In the genomic region with DNA sequence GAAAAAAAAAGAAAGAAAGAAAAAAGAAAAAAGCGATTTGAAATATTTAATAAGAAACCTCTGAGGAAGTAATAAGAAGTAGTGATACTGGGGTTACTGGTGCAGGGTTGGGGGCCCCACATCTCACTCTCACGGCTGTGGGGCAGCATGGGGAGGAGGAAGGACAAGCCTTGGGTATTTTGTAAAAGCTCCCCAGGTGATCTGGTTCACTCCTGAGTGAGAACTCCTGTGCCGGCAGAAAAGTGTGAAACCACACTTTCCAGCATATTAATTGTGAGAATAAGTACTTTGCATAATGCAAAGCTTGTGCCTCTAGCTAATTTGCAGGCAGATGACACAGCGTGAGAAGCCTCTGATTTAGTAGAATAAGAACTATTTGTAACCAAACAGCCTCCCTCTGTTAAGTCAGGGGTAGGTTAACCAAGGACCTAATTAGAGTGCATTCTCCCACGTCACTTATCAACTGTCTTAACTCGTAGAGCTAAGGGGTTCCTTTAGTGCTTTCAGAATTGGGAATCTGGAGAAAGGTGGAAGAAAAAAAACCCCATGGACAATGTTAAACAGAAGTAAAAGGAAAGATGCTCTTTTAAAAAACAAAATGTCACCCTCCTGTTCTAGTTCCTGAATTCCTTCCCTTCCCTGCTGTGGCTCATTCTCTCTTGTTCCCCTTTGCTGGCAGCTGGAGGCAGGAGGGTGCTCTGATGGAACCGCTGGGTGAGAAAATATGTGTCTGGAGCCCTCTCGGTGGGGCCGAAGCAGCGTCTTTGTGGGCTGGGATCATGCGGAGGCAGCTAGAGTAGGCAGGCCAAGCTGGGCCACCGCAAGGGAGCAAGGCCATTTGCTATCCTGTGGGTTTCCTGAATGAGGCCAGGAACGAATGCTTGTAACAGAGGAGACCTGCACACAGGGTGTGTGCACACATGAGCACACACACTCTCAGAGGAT, we compare ENCODE assay signal across 8 cellular contexts.
DNase-seq lines count a peak whose midpoint lies in the region; ATAC-seq and TF ChIP-seq lines count a peak whose summit lies in the region.

No MANE protein-coding gene starts in this region.

- H3K27me3 Mint-ChIP-seq in endothelial cell (ENCODE audit: unreplicated experiment), result peaks cover 10% of the 10 kb centered on the region

- peaks cover 50% of the 10 kb centered on the region for H3K36me3 Mint-ChIP-seq in endothelial cell (ENCODE audit: low read depth, unreplicated experiment)

- DNase-seq in activated CD4-positive, CD25-positive, alpha-beta regulatory T cell treated with anti-CD3 and anti-CD28 coated beads, Interleukin-2, amount 50 U/mL, for 72 hours, result peak; percentile 51
- DNase-seq in endothelial cell (ENCODE audit: low spot score) (no peak), NCI-H1105 (lab: John Stamatoyannopoulos, UW) (no peak), ecto neural progenitor cell (ENCODE audit: low spot score) (no peak), NCI-H82 treated with DMSO at 0.1 percent for 48 hours (lab: John Stamatoyannopoulos, UW; ENCODE audit: unreplicated experiment) (no peak)
- peak; percentile 70 for DNase-seq in stimulated activated CD8-positive, alpha-beta memory T cell treated with anti-CD3 and anti-CD28 coated beads, Interleukin-4, amount 100 ng/mL, for 48 hours

- no peaks in the 10 kb centered on the region for H3K9me3 Mint-ChIP-seq in endothelial cell (ENCODE audit: unreplicated experiment)

- H3K4me3 Mint-ChIP-seq in endothelial cell (ENCODE audit: unreplicated experiment), result peak overlapping the region; percentile 4

- no peak for TF ChIP-seq CTCF in endothelial cell (IDR thresholded peaks at IDR 0.05; ENCODE audit: unreplicated experiment)

- H3K27ac Mint-ChIP-seq in endothelial cell (ENCODE audit: unreplicated experiment), result peak overlapping the region; percentile 38

- ATAC-seq in GM19328 (IDR thresholded peaks at IDR 0.05; ENCODE audit: unreplicated experiment) (peak; percentile 72), HG03039 (IDR thresholded peaks at IDR 0.05; ENCODE audit: unreplicated experiment) (peak; percentile 59)

- peaks cover 92% of the 10 kb centered on the region for H3K4me1 Mint-ChIP-seq in endothelial cell (ENCODE audit: unreplicated experiment)

Comparison
In these comparisons a context has a peak if more than half of its experiments do, and no peak if none do; other contexts are left out.
1. DNase-seq: peak in activated CD4-positive, CD25-positive, alpha-beta regulatory T cell treated with anti-CD3 and anti-CD28 coated beads, Interleukin-2, amount 50 U/mL, for 72 hours (single experiment) and stimulated activated CD8-positive, alpha-beta memory T cell treated with anti-CD3 and anti-CD28 coated beads, Interleukin-4, amount 100 ng/mL, for 48 hours (single experiment); none in endothelial cell (single experiment), NCI-H1105 (single experiment), ecto neural progenitor cell (single experiment) and NCI-H82 treated with DMSO at 0.1 percent for 48 hours (single experiment).